14 cellular contexts compared by ENCODE assay signal in the genomic region with DNA sequence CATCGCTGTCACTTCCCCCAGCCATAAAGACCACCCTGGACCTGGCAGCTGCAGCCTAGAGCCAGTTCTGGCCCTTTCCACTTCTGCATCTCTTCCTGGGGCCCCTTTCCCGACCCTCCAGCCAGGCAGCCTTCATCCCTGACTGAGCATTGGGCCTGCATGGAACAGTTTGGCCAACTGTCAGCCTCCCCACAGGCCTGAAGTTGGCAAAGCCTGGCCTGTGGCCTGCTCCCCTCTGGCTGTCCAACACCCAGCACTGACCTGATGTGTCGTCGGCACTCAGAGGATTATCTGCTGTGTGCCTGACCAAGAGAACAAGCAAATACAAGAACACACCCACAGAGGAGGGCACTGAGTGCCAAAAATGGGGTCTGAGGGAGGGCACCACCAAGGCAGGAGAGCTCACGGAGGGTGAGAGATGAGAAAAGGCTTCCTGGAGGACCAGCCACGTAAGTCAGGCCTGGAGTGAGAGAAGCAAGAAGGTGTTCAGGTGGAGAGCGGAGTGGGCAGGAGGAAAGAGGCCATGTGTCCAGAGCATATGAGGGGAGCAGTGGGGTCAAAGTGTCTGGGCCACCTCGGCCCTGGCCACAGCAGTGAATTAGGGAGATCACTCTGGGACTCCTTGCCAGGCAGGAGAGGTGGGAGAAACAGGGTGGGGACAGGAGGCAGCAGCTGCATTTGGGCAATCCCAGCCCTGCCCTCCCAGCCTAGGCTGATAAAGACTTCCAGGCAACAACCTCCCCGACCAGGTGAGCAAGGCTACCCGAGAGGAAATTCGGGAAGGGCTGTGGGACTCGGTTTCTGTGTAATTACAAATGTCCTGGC. TPM values are rescaled to one million over a fixed set of nuclear protein-coding genes. Genes with fewer than 3 reads are reported as not detected.
A peak's percentile ranks its signal among the peaks of the same experiment; 100 is the strongest.
DNase-seq lines count a peak whose midpoint lies in the region; ATAC-seq and TF ChIP-seq lines count a peak whose summit lies in the region.
"Had no signal": no experiment of that assay in that cellular context is flagged by ENCODE, and none has a peak within 500 bp of the region (broad histone marks: within the 10 kb centered on the region; RNA-seq: fewer than 3 reads in every experiment).

No MANE protein-coding gene starts in this region.

- H3K4me1 ChIP-seq in lung (ENCODE audit: control insufficient read depth in 2 of 2, insufficient read depth in 2 of 2, low read length in 2 of 2): peaks cover 0 to 10% of the 10 kb centered on the region in 2 donors
- peaks cover 0 to 14% (median 8%) of the 10 kb centered on the region in 4 donors for H3K4me1 ChIP-seq in tibial nerve

- WGBS in lung, 2 donors: 84 to 89% methylated on average over 12 of the region's 12 CpGs
- WGBS in tibial nerve, 2 donors: 84 to 91% methylated on average over 12 of the region's 12 CpGs

- peak; percentile 3 for DNase-seq in activated gamma-delta T cell treated with Interleukin-2 at 50 U/mL for 16 hours
- DNase-seq in activated gamma-delta T cell (lab: John Stamatoyannopoulos, UW): no peak
- DNase-seq in cerebellum (ENCODE audit: low spot score): peak; percentile 81
- DNase-seq in lung (ENCODE audit: low spot score): peak; percentile 28
- peak; percentile 4 to 11 for DNase-seq in tibial nerve (ENCODE audit: low spot score in 2 of 2)
- DNase-seq in GM19240 (ENCODE audit: insufficient read length, low spot score): no peak
- no peak for DNase-seq in AML-193 (lab: John Stamatoyannopoulos, UW)
- no peak for DNase-seq in NCI-H2227 treated with DMSO at 0.1 percent for 48 hours (lab: John Stamatoyannopoulos, UW)
- DNase-seq: central memory CD4-positive, alpha-beta T cell; DMS 273 treated with DMSO at 0.1 percent for 48 hours; GM23248; NCI-H524 had no signal

- H3K36me3 ChIP-seq in lung (ENCODE audit: control insufficient read depth in 2 of 2, insufficient read depth in 2 of 2, low read length in 2 of 2): peaks cover 0 to 4% of the 10 kb centered on the region in 2 donors
- no peaks in the 10 kb centered on the region for H3K36me3 ChIP-seq in tibial nerve

- TF ChIP-seq EP300 in tibial nerve (IDR thresholded peaks at IDR 0.05): no peak

- no peak overlapping the region for H3K27ac ChIP-seq in lung (ENCODE audit: low read depth in 1 of 2, low read length in 1 of 2)
- H3K27ac ChIP-seq in tibial nerve: no peak overlapping the region
- H3K27ac ChIP-seq: GM23248 had no signal

- no peak for TF ChIP-seq POLR2A in tibial nerve (IDR thresholded peaks at IDR 0.05)

- no peak for TF ChIP-seq CTCF in lung (IDR thresholded peaks at IDR 0.05; ENCODE audit: control extremely low read depth, extremely low read depth)
- TF ChIP-seq CTCF in tibial nerve (IDR thresholded peaks at IDR 0.05): no peak

- H3K27me3 ChIP-seq in lung (ENCODE audit: control insufficient read depth, insufficient read depth) (no peaks in the 10 kb centered on the region), tibial nerve (peaks cover 0 to 39% of the 10 kb centered on the region in 2 donors)

- H3K9me3 ChIP-seq in lung (ENCODE audit: control insufficient read depth in 2 of 2, insufficient read depth in 1 of 2, low read length in 1 of 2): no peaks in the 10 kb centered on the region
- no peaks in the 10 kb centered on the region for H3K9me3 ChIP-seq in tibial nerve

- H3K4me3 ChIP-seq in lung: no peak overlapping the region
- no peak overlapping the region for H3K4me3 ChIP-seq in tibial nerve
- H3K4me3 ChIP-seq: GM23248, smooth muscle cell had no signal

- no peak for ATAC-seq in lung (ENCODE audit: insufficient read depth, low FRiP score)

RNA-seq across cellular contexts. Expression of gene GPRIN2, which starts 4.5 kb away (rescaled TPM):
- total RNA-seq in cerebellum (32.0 TPM), lung (10 to 100 TPM; 23.2 to 36.5 TPM), tibial nerve (1 to 10 TPM in 3 of 4 donors, under 1 TPM in 1; 0.98 to 2.8 (median 2.3) TPM)
- polyA plus RNA-seq in lung: 10 to 100 TPM; 17.7 to 35.0 TPM
- total RNA-seq: GM23248, smooth muscle cell had no signal
- polyA plus RNA-seq: AG04450, GM23248 had no signal

RNA-seq across cellular contexts. Expression of gene SYT15, which starts 27.0 kb away (rescaled TPM):
- total RNA-seq in cerebellum (1.8 TPM), lung (10 to 100 TPM; 24.8 to 53.5 TPM), tibial nerve (10 to 100 TPM in 1 of 4 donors, 1 to 10 TPM in 3; 4.2 to 11.0 (median 6.9) TPM)
- polyA plus RNA-seq in lung: 10 to 100 TPM in 1 of 2 donors, 1 to 10 TPM in 1; 3.8 to 18.4 TPM

Comparison
In these comparisons a context has a peak if more than half of its experiments do, and no peak if none do; other contexts are left out.
1. DNase-seq: peak in activated gamma-delta T cell treated with Interleukin-2 at 50 U/mL for 16 hours (single experiment), cerebellum (single experiment), lung (single experiment) and tibial nerve (2 of 2); none in activated gamma-delta T cell (single experiment), GM19240 (single experiment), AML-193 (0 of 2) and NCI-H2227 treated with DMSO at 0.1 percent for 48 hours (single experiment).